1 cellular context compared by ENCODE assay signal in the genomic region with DNA sequence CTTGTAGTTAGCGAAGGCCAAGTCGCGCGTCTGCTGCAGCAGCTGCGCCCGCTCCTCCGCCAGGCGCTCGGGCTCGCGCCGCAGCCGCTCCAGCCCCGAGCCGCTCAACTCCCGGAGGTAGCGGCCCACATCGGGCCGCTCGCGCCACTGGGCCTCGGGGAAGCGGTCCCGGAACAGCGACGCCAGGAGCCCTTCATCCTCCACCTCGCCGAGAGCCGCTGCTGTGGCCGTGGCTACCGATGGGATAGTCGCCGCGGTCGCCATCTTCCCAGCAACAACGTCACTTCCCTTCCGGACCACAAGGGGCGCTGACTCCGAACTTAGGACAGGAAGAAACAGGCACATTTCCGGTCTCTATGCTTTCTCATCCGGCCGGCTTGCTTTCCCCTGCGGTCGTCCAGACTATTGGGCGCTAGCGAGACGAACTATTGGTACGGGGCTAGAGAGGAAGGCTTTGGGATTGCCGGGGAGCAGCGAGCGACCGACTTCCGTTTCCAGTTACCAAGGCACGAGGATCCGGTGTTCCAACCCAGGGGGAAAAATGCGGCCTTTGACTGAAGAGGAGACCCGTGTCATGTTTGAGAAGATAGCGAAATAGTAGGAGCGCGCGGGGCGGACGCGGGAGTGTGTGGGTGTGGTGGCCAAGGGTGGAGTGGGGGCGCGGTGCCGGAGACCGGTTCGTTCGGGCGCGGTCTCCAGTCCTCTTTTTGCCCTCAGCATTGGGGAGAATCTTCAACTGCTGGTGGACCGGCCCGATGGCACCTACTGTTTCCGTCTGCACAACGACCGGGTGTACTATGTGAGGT.
TF ChIP-seq lines count a peak whose summit lies in the region.

A gene with protein sequence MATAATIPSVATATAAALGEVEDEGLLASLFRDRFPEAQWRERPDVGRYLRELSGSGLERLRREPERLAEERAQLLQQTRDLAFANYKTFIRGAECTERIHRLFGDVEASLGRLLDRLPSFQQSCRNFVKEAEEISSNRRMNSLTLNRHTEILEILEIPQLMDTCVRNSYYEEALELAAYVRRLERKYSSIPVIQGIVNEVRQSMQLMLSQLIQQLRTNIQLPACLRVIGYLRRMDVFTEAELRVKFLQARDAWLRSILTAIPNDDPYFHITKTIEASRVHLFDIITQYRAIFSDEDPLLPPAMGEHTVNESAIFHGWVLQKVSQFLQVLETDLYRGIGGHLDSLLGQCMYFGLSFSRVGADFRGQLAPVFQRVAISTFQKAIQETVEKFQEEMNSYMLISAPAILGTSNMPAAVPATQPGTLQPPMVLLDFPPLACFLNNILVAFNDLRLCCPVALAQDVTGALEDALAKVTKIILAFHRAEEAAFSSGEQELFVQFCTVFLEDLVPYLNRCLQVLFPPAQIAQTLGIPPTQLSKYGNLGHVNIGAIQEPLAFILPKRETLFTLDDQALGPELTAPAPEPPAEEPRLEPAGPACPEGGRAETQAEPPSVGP (minus strand): TSS at position 276 of the 806 bp plus-strand sequence. CDS start 12 bp downstream, at position 264.
A gene (plus strand): TSS at position 484 of the 806 bp plus-strand sequence. CDS start 58 bp downstream, at position 542.

TF ChIP-seq in H1, 55 proteins besides CTCF, POLR2A, EP300 and RAD21 (continues in another document):
- TF ChIP-seq KDM4A (IDR thresholded peaks at IDR 0.05; ENCODE audit: low read depth, low read length, severe bottlenecking), result peak; percentile 70
- no peak for TF ChIP-seq SP4 (IDR thresholded peaks at IDR 0.05; ENCODE audit: low read length)
- peak; percentile 87; the same call in 1 of the 2 replicates for TF ChIP-seq POLR2AphosphoS5 (IDR thresholded peaks at IDR 0.05; ENCODE audit: low read depth, low read length)
- TF ChIP-seq SAP30 (IDR thresholded peaks at IDR 0.05; ENCODE audit: insufficient read depth, insufficient replicate concordance, low read length), result no peak
- TF ChIP-seq RBBP5 (IDR thresholded peaks at IDR 0.05; ENCODE audit: borderline replicate concordance, low read depth, low read length), result 0 out of 2 replicates have a peak, but pooled peaks have one; percentile 92
- peak; percentile 95 for TF ChIP-seq YY1 (IDR thresholded peaks at IDR 0.05; ENCODE audit: low read depth, low read length)
- TF ChIP-seq, protein P1, sequence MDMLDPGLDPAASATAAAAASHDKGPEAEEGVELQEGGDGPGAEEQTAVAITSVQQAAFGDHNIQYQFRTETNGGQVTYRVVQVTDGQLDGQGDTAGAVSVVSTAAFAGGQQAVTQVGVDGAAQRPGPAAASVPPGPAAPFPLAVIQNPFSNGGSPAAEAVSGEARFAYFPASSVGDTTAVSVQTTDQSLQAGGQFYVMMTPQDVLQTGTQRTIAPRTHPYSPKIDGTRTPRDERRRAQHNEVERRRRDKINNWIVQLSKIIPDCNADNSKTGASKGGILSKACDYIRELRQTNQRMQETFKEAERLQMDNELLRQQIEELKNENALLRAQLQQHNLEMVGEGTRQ (IDR thresholded peaks at IDR 0.05; ENCODE audit: low read length), result no peak
- TF ChIP-seq RFX5 (IDR thresholded peaks at IDR 0.05; ENCODE audit: borderline replicate concordance, low read depth, low read length), result peak; percentile 28; the same call in 1 of the 2 replicates
- peak; percentile 16 to 24; a peak in 1 of 4 replicates for TF ChIP-seq HDAC2 (IDR thresholded peaks at IDR 0.05; ENCODE audit: borderline replicate concordance in 1 of 2, low read depth in 2 of 2, low read length in 2 of 2)
- peak; percentile 88 for TF ChIP-seq EGR1 (IDR thresholded peaks at IDR 0.05; ENCODE audit: borderline replicate concordance, low read depth, low read length)
- no peak for TF ChIP-seq TCF12 (IDR thresholded peaks at IDR 0.05; ENCODE audit: low read depth, low read length)
- TF ChIP-seq, protein P2, sequence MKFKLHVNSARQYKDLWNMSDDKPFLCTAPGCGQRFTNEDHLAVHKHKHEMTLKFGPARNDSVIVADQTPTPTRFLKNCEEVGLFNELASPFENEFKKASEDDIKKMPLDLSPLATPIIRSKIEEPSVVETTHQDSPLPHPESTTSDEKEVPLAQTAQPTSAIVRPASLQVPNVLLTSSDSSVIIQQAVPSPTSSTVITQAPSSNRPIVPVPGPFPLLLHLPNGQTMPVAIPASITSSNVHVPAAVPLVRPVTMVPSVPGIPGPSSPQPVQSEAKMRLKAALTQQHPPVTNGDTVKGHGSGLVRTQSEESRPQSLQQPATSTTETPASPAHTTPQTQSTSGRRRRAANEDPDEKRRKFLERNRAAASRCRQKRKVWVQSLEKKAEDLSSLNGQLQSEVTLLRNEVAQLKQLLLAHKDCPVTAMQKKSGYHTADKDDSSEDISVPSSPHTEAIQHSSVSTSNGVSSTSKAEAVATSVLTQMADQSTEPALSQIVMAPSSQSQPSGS (IDR thresholded peaks at IDR 0.05; ENCODE audit: low read length), result peak; percentile 91
- no peak for TF ChIP-seq CBX8 (IDR thresholded peaks at IDR 0.05; ENCODE audit: borderline replicate concordance, low read depth, low read length)
- TF ChIP-seq, protein P3, sequence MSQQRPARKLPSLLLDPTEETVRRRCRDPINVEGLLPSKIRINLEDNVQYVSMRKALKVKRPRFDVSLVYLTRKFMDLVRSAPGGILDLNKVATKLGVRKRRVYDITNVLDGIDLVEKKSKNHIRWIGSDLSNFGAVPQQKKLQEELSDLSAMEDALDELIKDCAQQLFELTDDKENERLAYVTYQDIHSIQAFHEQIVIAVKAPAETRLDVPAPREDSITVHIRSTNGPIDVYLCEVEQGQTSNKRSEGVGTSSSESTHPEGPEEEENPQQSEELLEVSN (IDR thresholded peaks at IDR 0.05), result peak; percentile 42; the same call in 1 of the 2 replicates
- TF ChIP-seq, protein P4, sequence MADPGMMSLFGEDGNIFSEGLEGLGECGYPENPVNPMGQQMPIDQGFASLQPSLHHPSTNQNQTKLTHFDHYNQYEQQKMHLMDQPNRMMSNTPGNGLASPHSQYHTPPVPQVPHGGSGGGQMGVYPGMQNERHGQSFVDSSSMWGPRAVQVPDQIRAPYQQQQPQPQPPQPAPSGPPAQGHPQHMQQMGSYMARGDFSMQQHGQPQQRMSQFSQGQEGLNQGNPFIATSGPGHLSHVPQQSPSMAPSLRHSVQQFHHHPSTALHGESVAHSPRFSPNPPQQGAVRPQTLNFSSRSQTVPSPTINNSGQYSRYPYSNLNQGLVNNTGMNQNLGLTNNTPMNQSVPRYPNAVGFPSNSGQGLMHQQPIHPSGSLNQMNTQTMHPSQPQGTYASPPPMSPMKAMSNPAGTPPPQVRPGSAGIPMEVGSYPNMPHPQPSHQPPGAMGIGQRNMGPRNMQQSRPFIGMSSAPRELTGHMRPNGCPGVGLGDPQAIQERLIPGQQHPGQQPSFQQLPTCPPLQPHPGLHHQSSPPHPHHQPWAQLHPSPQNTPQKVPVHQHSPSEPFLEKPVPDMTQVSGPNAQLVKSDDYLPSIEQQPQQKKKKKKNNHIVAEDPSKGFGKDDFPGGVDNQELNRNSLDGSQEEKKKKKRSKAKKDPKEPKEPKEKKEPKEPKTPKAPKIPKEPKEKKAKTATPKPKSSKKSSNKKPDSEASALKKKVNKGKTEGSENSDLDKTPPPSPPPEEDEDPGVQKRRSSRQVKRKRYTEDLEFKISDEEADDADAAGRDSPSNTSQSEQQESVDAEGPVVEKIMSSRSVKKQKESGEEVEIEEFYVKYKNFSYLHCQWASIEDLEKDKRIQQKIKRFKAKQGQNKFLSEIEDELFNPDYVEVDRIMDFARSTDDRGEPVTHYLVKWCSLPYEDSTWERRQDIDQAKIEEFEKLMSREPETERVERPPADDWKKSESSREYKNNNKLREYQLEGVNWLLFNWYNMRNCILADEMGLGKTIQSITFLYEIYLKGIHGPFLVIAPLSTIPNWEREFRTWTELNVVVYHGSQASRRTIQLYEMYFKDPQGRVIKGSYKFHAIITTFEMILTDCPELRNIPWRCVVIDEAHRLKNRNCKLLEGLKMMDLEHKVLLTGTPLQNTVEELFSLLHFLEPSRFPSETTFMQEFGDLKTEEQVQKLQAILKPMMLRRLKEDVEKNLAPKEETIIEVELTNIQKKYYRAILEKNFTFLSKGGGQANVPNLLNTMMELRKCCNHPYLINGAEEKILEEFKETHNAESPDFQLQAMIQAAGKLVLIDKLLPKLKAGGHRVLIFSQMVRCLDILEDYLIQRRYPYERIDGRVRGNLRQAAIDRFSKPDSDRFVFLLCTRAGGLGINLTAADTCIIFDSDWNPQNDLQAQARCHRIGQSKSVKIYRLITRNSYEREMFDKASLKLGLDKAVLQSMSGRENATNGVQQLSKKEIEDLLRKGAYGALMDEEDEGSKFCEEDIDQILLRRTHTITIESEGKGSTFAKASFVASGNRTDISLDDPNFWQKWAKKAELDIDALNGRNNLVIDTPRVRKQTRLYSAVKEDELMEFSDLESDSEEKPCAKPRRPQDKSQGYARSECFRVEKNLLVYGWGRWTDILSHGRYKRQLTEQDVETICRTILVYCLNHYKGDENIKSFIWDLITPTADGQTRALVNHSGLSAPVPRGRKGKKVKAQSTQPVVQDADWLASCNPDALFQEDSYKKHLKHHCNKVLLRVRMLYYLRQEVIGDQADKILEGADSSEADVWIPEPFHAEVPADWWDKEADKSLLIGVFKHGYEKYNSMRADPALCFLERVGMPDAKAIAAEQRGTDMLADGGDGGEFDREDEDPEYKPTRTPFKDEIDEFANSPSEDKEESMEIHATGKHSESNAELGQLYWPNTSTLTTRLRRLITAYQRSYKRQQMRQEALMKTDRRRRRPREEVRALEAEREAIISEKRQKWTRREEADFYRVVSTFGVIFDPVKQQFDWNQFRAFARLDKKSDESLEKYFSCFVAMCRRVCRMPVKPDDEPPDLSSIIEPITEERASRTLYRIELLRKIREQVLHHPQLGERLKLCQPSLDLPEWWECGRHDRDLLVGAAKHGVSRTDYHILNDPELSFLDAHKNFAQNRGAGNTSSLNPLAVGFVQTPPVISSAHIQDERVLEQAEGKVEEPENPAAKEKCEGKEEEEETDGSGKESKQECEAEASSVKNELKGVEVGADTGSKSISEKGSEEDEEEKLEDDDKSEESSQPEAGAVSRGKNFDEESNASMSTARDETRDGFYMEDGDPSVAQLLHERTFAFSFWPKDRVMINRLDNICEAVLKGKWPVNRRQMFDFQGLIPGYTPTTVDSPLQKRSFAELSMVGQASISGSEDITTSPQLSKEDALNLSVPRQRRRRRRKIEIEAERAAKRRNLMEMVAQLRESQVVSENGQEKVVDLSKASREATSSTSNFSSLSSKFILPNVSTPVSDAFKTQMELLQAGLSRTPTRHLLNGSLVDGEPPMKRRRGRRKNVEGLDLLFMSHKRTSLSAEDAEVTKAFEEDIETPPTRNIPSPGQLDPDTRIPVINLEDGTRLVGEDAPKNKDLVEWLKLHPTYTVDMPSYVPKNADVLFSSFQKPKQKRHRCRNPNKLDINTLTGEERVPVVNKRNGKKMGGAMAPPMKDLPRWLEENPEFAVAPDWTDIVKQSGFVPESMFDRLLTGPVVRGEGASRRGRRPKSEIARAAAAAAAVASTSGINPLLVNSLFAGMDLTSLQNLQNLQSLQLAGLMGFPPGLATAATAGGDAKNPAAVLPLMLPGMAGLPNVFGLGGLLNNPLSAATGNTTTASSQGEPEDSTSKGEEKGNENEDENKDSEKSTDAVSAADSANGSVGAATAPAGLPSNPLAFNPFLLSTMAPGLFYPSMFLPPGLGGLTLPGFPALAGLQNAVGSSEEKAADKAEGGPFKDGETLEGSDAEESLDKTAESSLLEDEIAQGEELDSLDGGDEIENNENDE (IDR thresholded peaks at IDR 0.05; ENCODE audit: insufficient replicate concordance, low read length), result no peak
- TF ChIP-seq JUND (IDR thresholded peaks at IDR 0.05; ENCODE audit: low read length), result no peak
- peak; percentile 56; the same call in 1 of the 2 replicates for TF ChIP-seq SP1 (IDR thresholded peaks at IDR 0.05; ENCODE audit: low read depth, low read length)
- no peak for TF ChIP-seq BRCA1 (IDR thresholded peaks at IDR 0.05; ENCODE audit: low read depth, low read length)
- TF ChIP-seq SIX5 (IDR thresholded peaks at IDR 0.05; ENCODE audit: low read depth, low read length), result no peak
- TF ChIP-seq BCL11A (IDR thresholded peaks at IDR 0.05; ENCODE audit: low read depth in 2 of 2, low read length in 2 of 2), result no peak
- peak; percentile 14 for TF ChIP-seq NANOG (IDR thresholded peaks at IDR 0.05; ENCODE audit: insufficient read depth, low read depth, low read length, poor library complexity, severe bottlenecking)
- TF ChIP-seq CBX5 (IDR thresholded peaks at IDR 0.05; ENCODE audit: low read depth, low read length), result no peak
- peak; percentile 89 for TF ChIP-seq CREB1 (IDR thresholded peaks at IDR 0.05)
- TF ChIP-seq SIRT6 (IDR thresholded peaks at IDR 0.05; ENCODE audit: low read length), result no peak
- TF ChIP-seq TBP (IDR thresholded peaks at IDR 0.05; ENCODE audit: low read depth, low read length), result peak; percentile 89
- no peak for TF ChIP-seq HDAC6 (IDR thresholded peaks at IDR 0.05; ENCODE audit: low read depth, low read length)
- TF ChIP-seq KDM5A (IDR thresholded peaks at IDR 0.05; ENCODE audit: low read length), result peak; percentile 77
- no peak for TF ChIP-seq ZNF274 (IDR thresholded peaks at IDR 0.05; ENCODE audit: borderline replicate concordance, extremely low read depth, low read length)
- peak; percentile 94 for TF ChIP-seq SP2 (IDR thresholded peaks at IDR 0.05; ENCODE audit: low read length)
- no peak for TF ChIP-seq EZH2 (IDR thresholded peaks at IDR 0.05; ENCODE audit: low read depth, low read length, severe bottlenecking)
- TF ChIP-seq, protein P5, sequence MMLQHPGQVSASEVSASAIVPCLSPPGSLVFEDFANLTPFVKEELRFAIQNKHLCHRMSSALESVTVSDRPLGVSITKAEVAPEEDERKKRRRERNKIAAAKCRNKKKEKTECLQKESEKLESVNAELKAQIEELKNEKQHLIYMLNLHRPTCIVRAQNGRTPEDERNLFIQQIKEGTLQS (IDR thresholded peaks at IDR 0.05; ENCODE audit: insufficient read depth, low read depth, low read length), result no peak
- TF ChIP-seq POU5F1 (IDR thresholded peaks at IDR 0.05; ENCODE audit: low read depth, low read length), result no peak
- no peak for TF ChIP-seq MAFK (IDR thresholded peaks at IDR 0.05; ENCODE audit: low read depth, low read length)
- TF ChIP-seq FOSL1 (IDR thresholded peaks at IDR 0.05; ENCODE audit: insufficient read depth, low read depth, low read length), result no peak
- peak; percentile 76 for TF ChIP-seq TAF7 (optimal IDR thresholded peaks at IDR 0.05; ENCODE audit: borderline replicate concordance, low read depth, low read length)
- no peak for TF ChIP-seq CHD2 (IDR thresholded peaks at IDR 0.05; ENCODE audit: low read length)
- TF ChIP-seq, protein P6, sequence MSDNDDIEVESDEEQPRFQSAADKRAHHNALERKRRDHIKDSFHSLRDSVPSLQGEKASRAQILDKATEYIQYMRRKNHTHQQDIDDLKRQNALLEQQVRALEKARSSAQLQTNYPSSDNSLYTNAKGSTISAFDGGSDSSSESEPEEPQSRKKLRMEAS (IDR thresholded peaks at IDR 0.05), result peak; percentile 73
- TF ChIP-seq BACH1 (IDR thresholded peaks at IDR 0.05; ENCODE audit: low read length), result no peak
- peak; percentile 95 for TF ChIP-seq TAF1 (IDR thresholded peaks at IDR 0.05; ENCODE audit: low read depth, low read length)
- TF ChIP-seq CHD1 (IDR thresholded peaks at IDR 0.05; ENCODE audit: low read depth, low read length), result no peak
- TF ChIP-seq KDM1A (IDR thresholded peaks at IDR 0.05; ENCODE audit: borderline replicate concordance, low read length), result no peak
- TF ChIP-seq TEAD4 (IDR thresholded peaks at IDR 0.05; ENCODE audit: low read depth, low read length), result no peak
- peak; percentile 91 for TF ChIP-seq PHF8 (conservative IDR thresholded peaks at IDR 0.05; ENCODE audit: low read depth, low read length)
- no peak for TF ChIP-seq JUN (IDR thresholded peaks at IDR 0.05; ENCODE audit: low read depth, low read length)
- peak; percentile 76 for TF ChIP-seq GTF2F1 (IDR thresholded peaks at IDR 0.05; ENCODE audit: borderline replicate concordance, low read depth, low read length)
- peak; percentile 59 to 91; a peak in 2 of 4 replicates for TF ChIP-seq SIN3A (conservative IDR thresholded peaks at IDR 0.05 in 1 of 2, IDR thresholded peaks at IDR 0.05 in 1 of 2; ENCODE audit: low read depth in 1 of 2, low read length in 2 of 2)
- TF ChIP-seq CEBPB (IDR thresholded peaks at IDR 0.05; ENCODE audit: low read depth, low read length), result no peak
